Comparison of ENCODE assay signal across 1 cellular context in the genomic region with DNA sequence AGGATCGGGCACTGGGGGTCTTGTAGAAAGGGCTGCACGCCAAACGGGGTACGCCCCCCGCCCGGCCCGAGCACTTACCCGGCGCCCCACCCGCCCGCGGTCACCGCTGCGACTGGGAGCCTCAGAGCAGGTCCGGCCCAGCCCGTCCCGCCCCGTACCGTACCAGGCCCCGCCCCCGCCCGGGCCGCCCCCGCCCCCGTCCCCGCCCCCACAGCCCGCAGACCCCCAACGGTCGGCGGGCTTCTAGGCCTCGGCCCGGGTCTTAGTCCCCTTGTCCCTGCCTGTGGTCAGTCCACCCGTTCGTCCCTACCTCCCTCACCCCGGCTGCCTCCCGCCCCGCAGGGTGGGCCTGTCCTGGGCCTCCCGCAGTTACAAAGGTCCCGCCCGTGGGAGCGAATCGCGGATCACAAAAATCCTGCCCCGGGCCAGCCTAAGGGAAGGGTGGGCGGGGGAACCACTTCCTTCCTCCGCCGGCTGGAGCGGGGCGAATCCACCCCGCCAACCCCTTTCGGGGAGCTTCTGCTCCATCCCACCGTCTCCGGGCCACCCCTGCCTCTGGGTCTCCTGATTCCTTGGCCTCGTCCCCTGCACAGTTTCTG.
TF ChIP-seq lines count a peak whose summit lies in the region.

A gene with protein sequence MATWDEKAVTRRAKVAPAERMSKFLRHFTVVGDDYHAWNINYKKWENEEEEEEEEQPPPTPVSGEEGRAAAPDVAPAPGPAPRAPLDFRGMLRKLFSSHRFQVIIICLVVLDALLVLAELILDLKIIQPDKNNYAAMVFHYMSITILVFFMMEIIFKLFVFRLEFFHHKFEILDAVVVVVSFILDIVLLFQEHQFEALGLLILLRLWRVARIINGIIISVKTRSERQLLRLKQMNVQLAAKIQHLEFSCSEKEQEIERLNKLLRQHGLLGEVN (minus strand): TSS at position 114 of the 599 bp plus-strand sequence. CDS start 5,870 bp downstream, outside the sequence.

TF ChIP-seq in K562, 482 proteins besides CTCF, POLR2A, EP300 and RAD21 (continued from another document):
- TF ChIP-seq, protein P1, sequence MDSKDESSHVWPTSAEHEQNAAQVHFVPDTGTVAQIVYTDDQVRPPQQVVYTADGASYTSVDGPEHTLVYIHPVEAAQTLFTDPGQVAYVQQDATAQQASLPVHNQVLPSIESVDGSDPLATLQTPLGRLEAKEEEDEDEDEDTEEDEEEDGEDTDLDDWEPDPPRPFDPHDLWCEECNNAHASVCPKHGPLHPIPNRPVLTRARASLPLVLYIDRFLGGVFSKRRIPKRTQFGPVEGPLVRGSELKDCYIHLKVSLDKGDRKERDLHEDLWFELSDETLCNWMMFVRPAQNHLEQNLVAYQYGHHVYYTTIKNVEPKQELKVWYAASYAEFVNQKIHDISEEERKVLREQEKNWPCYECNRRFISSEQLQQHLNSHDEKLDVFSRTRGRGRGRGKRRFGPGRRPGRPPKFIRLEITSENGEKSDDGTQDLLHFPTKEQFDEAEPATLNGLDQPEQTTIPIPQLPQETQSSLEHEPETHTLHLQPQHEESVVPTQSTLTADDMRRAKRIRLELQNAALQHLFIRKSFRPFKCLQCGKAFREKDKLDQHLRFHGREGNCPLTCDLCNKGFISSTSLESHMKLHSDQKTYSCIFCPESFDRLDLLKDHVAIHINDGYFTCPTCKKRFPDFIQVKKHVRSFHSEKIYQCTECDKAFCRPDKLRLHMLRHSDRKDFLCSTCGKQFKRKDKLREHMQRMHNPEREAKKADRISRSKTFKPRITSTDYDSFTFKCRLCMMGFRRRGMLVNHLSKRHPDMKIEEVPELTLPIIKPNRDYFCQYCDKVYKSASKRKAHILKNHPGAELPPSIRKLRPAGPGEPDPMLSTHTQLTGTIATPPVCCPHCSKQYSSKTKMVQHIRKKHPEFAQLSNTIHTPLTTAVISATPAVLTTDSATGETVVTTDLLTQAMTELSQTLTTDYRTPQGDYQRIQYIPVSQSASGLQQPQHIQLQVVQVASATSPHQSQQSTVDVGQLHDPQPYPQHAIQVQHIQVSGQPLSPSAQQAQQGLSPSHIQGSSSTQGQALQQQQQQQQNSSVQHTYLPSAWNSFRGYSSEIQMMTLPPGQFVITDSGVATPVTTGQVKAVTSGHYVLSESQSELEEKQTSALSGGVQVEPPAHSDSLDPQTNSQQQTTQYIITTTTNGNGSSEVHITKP (IDR thresholded peaks at IDR 0.05; ENCODE audit: partially characterized antibody), result peak; percentile 55
- 0 out of 2 replicates have a peak, but pooled peaks have one; percentile 6 for TF ChIP-seq GABPB1 (CRISPR knock-in tag; IDR thresholded peaks at IDR 0.05)
- no peak for TF ChIP-seq BRF2 (IDR thresholded peaks at IDR 0.05; ENCODE audit: borderline replicate concordance, insufficient read depth, insufficient read length)
TF ChIP-seq in K562: peak in this region for 4.
